Comparison of ENCODE assay signal across 1 cellular context in genomic region chr15:71802770-71803169, GRCh38.
TF ChIP-seq lines count a peak whose summit lies in the region.

No MANE protein-coding gene starts in this region.

TF ChIP-seq in H1, 55 proteins besides CTCF, POLR2A, EP300 and RAD21 (continued from another document):
- TF ChIP-seq JUND (IDR thresholded peaks at IDR 0.05; ENCODE audit: low read length) = 0 out of 2 replicates have a peak, but pooled peaks have one; percentile 11
